9 cellular contexts compared by ENCODE assay signal in the genomic region with DNA sequence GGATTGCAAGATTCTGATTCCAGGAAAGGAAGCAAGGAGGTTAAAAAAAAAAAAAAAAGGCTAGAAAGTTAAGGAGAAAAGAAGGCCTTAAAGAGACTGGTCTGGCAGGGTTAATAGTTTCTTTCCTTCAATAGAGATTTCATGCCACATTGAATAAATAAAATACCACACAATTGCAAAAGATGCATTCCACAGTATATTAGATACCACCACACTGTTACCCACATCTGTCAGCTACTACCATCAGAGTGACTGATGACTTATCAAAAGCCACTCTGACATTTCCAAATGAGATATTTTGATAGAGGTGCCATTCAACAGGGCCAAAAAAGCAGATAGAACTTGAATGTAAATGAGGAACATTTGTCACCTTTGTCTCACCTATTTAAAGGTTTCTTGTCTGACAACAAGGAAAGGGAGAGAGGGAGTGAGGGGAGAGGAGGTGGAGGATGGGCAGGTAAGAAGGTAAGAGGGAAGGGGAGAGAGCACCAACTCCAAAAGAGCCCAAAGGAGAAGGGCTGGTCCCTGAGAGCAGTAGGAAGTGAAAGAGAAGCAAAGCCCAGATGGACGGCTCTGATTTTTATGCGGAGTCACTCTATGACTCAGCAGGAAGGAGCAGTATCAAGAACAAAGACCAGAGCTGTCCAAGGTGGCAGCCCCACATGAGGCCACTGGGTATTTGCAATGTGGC. TPM values are rescaled to one million over a fixed set of nuclear protein-coding genes. Genes with fewer than 3 reads are reported as not detected.
A peak's percentile ranks its signal among the peaks of the same experiment; 100 is the strongest.
DNase-seq lines count a peak whose midpoint lies in the region; ATAC-seq, FAIRE-seq and TF ChIP-seq lines count a peak whose summit lies in the region.
"Had no signal": no experiment of that assay in that cellular context is flagged by ENCODE, and none has a peak within 500 bp of the region (broad histone marks: within the 10 kb centered on the region; RNA-seq: fewer than 3 reads in every experiment).

No MANE protein-coding gene starts in this region.

- no peak for TF ChIP-seq POLR2A in GM12892 (IDR thresholded peaks at IDR 0.05; ENCODE audit: low read depth, low read length)

- peaks cover 6% of the 10 kb centered on the region for H3K4me1 ChIP-seq in NT2/D1 (ENCODE audit: insufficient read depth, insufficient read length)

- H3K27me3 ChIP-seq in NT2/D1 (ENCODE audit: insufficient read depth, insufficient read length) = no peaks in the 10 kb centered on the region

- H3K27ac Mint-ChIP-seq in chondrocyte (ENCODE audit: unreplicated experiment) = no peak overlapping the region
- H3K27ac Mint-ChIP-seq: dendritic cell treated with granulocyte-macrophage colony-stimulating factor and Interleukin-4, amounts not matched to agents 40 ng/mL and 50 ng/mL, for 4 days had no signal

- peak; percentile 43 for ATAC-seq in omental fat pad (ENCODE audit: low FRiP score)
- no peak for ATAC-seq in GM21381 (IDR thresholded peaks at IDR 0.05; ENCODE audit: unreplicated experiment)

- H3K9me3 Mint-ChIP-seq in chondrocyte (ENCODE audit: low read depth) = no peaks in the 10 kb centered on the region
- H3K9me3 Mint-ChIP-seq: dendritic cell treated with granulocyte-macrophage colony-stimulating factor and Interleukin-4, amounts not matched to agents 40 ng/mL and 50 ng/mL, for 4 days had no signal

- H3K27me3 Mint-ChIP-seq in chondrocyte (ENCODE audit: low read depth) = peaks cover 40% of the 10 kb centered on the region

- no peak overlapping the region for H3K4me3 Mint-ChIP-seq in chondrocyte (ENCODE audit: unreplicated experiment)
- H3K4me3 Mint-ChIP-seq: dendritic cell treated with granulocyte-macrophage colony-stimulating factor and Interleukin-4, amounts not matched to agents 40 ng/mL and 50 ng/mL, for 4 days had no signal

- TF ChIP-seq CTCF in omental fat pad (IDR thresholded peaks at IDR 0.05) (no peak), chondrocyte (IDR thresholded peaks at IDR 0.05) (no peak)

- H3K4me3 ChIP-seq in NT2/D1 (ENCODE audit: insufficient read length, low read depth) = no peak overlapping the region

- no peak overlapping the region for H3K9ac ChIP-seq in NT2/D1 (ENCODE audit: insufficient read length, low read depth)

- peaks cover 5% of the 10 kb centered on the region for H3K4me1 Mint-ChIP-seq in chondrocyte (ENCODE audit: low read depth)

- H3K36me3 Mint-ChIP-seq in chondrocyte (ENCODE audit: low read depth) = no peaks in the 10 kb centered on the region

- H3K36me3 ChIP-seq in NT2/D1 (ENCODE audit: insufficient read depth, insufficient read length, low read length) = peaks cover 4% of the 10 kb centered on the region

- peak; percentile 79 for DNase-seq in AG20443 (ENCODE audit: low spot score)
- peak; percentile 37 for DNase-seq in GM12892 (ENCODE audit: insufficient read length)
- DNase-seq in NT2/D1 (ENCODE audit: low read depth, low spot score) = peak; percentile 75
- peak; percentile 46 to 70 for DNase-seq in dermis microvascular lymphatic vessel endothelial cell (ENCODE audit: low read depth in 2 of 2)
- no peak for DNase-seq in omental fat pad (ENCODE audit: low spot score)
- DNase-seq in activated effector memory CD4-positive, alpha-beta T cell treated with anti-CD3 and anti-CD28 coated beads, Interleukin-2, amount 50 U/mL, for 16 hours = no peak
- DNase-seq in chondrocyte (ENCODE audit: low spot score) = no peak

- no peaks in the 10 kb centered on the region for H3K9me3 ChIP-seq in NT2/D1 (ENCODE audit: insufficient read depth, low read length)

- peak; percentile 53 for FAIRE-seq in GM12892 (lab: Jason Lieb, UNC)

RNA-seq across cellular contexts. Expression of a gene that starts 38.3 kb away (rescaled TPM):
- polyA plus RNA-seq in GM12892 (2012; ENCODE audit: missing spikeins) = 0.30 TPM
- total RNA-seq in dermis microvascular lymphatic vessel endothelial cell = 0.13 and 0.38 TPM in 2 replicates
- total RNA-seq in omental fat pad = 1 to 10 TPM; 1.8 to 6.4 (median 4.1) TPM
- total RNA-seq in chondrocyte = 3.3 to 5.9 TPM (median 4.6 TPM) in 3 replicates

Comparison
In these comparisons a context has a peak if more than half of its experiments do, and no peak if none do; other contexts are left out.
1. DNase-seq: peak in AG20443 (single experiment), GM12892 (single experiment), NT2/D1 (single experiment) and dermis microvascular lymphatic vessel endothelial cell (2 of 2); none in omental fat pad (single experiment), activated effector memory CD4-positive, alpha-beta T cell treated with anti-CD3 and anti-CD28 coated beads, Interleukin-2, amount 50 U/mL, for 16 hours (single experiment) and chondrocyte (single experiment).